Comparison of ENCODE assay signal across 8 cellular contexts in the genomic region with DNA sequence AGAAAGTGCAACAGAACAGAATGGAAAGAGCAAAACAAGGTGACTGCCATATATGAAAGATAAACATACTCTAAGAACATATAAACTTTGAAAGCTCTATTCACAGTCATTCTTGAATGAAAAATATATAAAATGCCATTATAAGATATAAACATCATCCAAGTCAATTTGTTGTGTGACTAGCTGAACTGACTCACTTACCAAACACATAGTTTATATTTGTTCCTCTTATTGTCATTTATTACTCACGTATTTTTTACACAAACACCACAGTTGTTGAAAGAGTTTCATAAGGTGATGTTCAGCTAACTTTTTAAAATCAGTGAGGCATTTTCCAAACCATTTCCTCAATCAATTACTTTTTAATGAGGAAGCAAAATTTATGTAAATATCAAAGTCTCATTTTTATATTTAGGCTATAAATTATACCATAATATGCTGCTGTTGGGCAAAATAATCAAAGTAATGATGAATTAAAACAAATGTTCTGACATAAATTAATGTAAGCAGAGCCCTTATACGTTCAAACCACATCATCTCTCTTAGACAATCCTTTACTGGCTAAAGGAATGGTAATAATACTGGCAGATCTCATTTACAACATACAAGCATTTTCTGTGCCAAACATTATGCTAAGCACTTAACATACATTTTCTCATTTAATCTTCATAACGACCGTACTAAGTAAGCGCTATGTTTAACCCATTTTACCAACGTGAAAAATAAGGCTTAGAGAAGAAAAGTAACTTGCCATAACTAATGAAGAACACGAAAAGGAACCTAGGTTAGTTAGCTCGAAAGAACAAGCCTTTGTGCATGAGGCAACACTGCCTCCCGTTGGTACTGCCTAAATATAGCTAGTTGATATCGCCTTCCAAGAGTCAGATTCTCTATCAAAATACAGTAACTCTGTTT. TPM values are rescaled to one million over a fixed set of nuclear protein-coding genes. Genes with fewer than 3 reads are reported as not detected.
A peak's percentile ranks its signal among the peaks of the same experiment; 100 is the strongest.
DNase-seq lines count a peak whose midpoint lies in the region; ATAC-seq and TF ChIP-seq lines count a peak whose summit lies in the region.

No MANE protein-coding gene starts in this region.

- no peaks in the 10 kb centered on the region for H3K27me3 Mint-ChIP-seq in activated T-cell treated with anti-CD3 and anti-CD28 coated beads, Interleukin-2, amount 50 U/mL, for 4 hours (ENCODE audit: low read depth)

- H3K36me3 Mint-ChIP-seq in activated T-cell treated with anti-CD3 and anti-CD28 coated beads, Interleukin-2, amount 50 U/mL, for 4 hours (ENCODE audit: insufficient read depth): peaks cover 19% of the 10 kb centered on the region

- no peak for TF ChIP-seq EP300 in gastroesophageal sphincter (IDR thresholded peaks at IDR 0.05)

- H3K27me3 ChIP-seq in gastroesophageal sphincter (no peaks in the 10 kb centered on the region), smooth muscle cell (ENCODE audit: low read depth) (no peaks in the 10 kb centered on the region)

- no peak overlapping the region for H3K27ac ChIP-seq in gastroesophageal sphincter
- H3K27ac ChIP-seq in smooth muscle cell (ENCODE audit: low read depth): no peak overlapping the region

- TF ChIP-seq CTCF in AG09319 (IDR thresholded peaks at IDR 0.05; ENCODE audit: low read depth, low read length) (peak; percentile 68), gastroesophageal sphincter (IDR thresholded peaks at IDR 0.05) (peak; percentile 25 to 68 (median 35)), smooth muscle cell (IDR thresholded peaks at IDR 0.05; ENCODE audit: borderline replicate concordance, insufficient read depth, poor library complexity, severe bottlenecking) (peak; percentile 70)

- no peak for TF ChIP-seq POLR2A in gastroesophageal sphincter (IDR thresholded peaks at IDR 0.05)

- H3K9me3 ChIP-seq in gastroesophageal sphincter (no peaks in the 10 kb centered on the region), smooth muscle cell (replicated peaks; ENCODE audit: low read depth) (no peaks in the 10 kb centered on the region)

- 38 to 52% methylated on average over 10 of the region's 10 CpGs for WGBS in gastroesophageal sphincter (ENCODE audit: low coverage in 1 of 2), 2 donors
- WGBS in smooth muscle cell (ENCODE audit: low lambda C conversion rate): 22% methylated on average over 10 of the region's 10 CpGs

- H4K20me1 ChIP-seq in smooth muscle cell (ENCODE audit: low read depth): no peaks in the 10 kb centered on the region

- H3K4me1 ChIP-seq in gastroesophageal sphincter (peaks cover 0 to 22% (median 0%) of the 10 kb centered on the region in 3 donors), smooth muscle cell (ENCODE audit: low read depth) (peaks cover 50% of the 10 kb centered on the region)

- H3K36me3 ChIP-seq in gastroesophageal sphincter: no peaks in the 10 kb centered on the region
- no peaks in the 10 kb centered on the region for H3K36me3 ChIP-seq in smooth muscle cell (ENCODE audit: low read depth)

- H3K4me3 Mint-ChIP-seq in activated T-cell treated with anti-CD3 and anti-CD28 coated beads, Interleukin-2, amount 50 U/mL, for 4 hours: peak overlapping the region; percentile 46

- no peaks in the 10 kb centered on the region for H3K9me3 Mint-ChIP-seq in activated T-cell treated with anti-CD3 and anti-CD28 coated beads, Interleukin-2, amount 50 U/mL, for 4 hours

- peak overlapping the region; percentile 81 for H3K4me2 ChIP-seq in smooth muscle cell

- DNase-seq in AG09319 (ENCODE audit: extremely low read depth, low read depth) (no peak), NCI-H526 treated with DMSO at 0.1 percent for 48 hours (lab: John Stamatoyannopoulos, UW) (peak; percentile 29), smooth muscle cell (lab: John Stamatoyannopoulos, UW; ENCODE audit: unreplicated experiment) (no peak), foreskin melanocyte (no peak)
- peak; percentile 59 for DNase-seq in activated T-cell treated with anti-CD3 and anti-CD28 coated beads, Interleukin-2, amount 50 U/mL, for 4 hours

- no peak overlapping the region for H3K4me3 ChIP-seq in gastroesophageal sphincter
- H3K4me3 ChIP-seq in smooth muscle cell: peak overlapping the region; percentile 36

- peaks cover 45% of the 10 kb centered on the region for H3K4me1 Mint-ChIP-seq in activated T-cell treated with anti-CD3 and anti-CD28 coated beads, Interleukin-2, amount 50 U/mL, for 4 hours (ENCODE audit: low read depth)

- no peaks in the 10 kb centered on the region for H3K79me2 ChIP-seq in smooth muscle cell (ENCODE audit: low read depth)

- peak overlapping the region; percentile 4 for H2AFZ ChIP-seq in smooth muscle cell (ENCODE audit: low read depth)

- no peak overlapping the region for H3K9ac ChIP-seq in smooth muscle cell (ENCODE audit: low read depth)

- ATAC-seq in GM18511 (IDR thresholded peaks at IDR 0.05; ENCODE audit: unreplicated experiment): peak; percentile 93
- ATAC-seq in HG02943 (IDR thresholded peaks at IDR 0.05; ENCODE audit: low read depth, unreplicated experiment): peak; percentile 80
- peak; percentile 76 to 79 for ATAC-seq in activated T-cell treated with anti-CD3 and anti-CD28 coated beads, Interleukin-2, amount 50 U/mL, for 4 hours
- no peak for ATAC-seq in gastroesophageal sphincter

- no peaks in the 10 kb centered on the region for H3F3A ChIP-seq in smooth muscle cell (ENCODE audit: low read depth)

RNA-seq across cellular contexts. Expression of gene LRRN3, which starts 7.3 kb away (rescaled TPM):
- 10 to 100 TPM; 35.7 to 54.0 (median 39.2) TPM for total RNA-seq in activated T-cell treated with anti-CD3 and anti-CD28 coated beads, Interleukin-2, amount 50 U/mL, for 4 hours
- total RNA-seq in gastroesophageal sphincter (1 to 10 TPM in 1 of 4 donors, under 1 TPM in 2, not detected in 1; 0.23 to 1.6 (median 0.40) TPM), smooth muscle cell (4.5 and 7.7 TPM in 2 replicates)
- 2.5 and 5.8 TPM in 2 replicates for polyA plus RNA-seq in smooth muscle cell

Comparison
In these comparisons a context has a peak if more than half of its experiments do, and no peak if none do; other contexts are left out.
1. DNase-seq: peak in NCI-H526 treated with DMSO at 0.1 percent for 48 hours (single experiment) and activated T-cell treated with anti-CD3 and anti-CD28 coated beads, Interleukin-2, amount 50 U/mL, for 4 hours (single experiment); none in AG09319 (single experiment), smooth muscle cell (single experiment) and foreskin melanocyte (single experiment).
2. Peak in every context shown above with its lines, with median percentiles within 50 percentile points of each other: CTCF ChIP-seq.